Comparison of ENCODE assay signal across 18 cellular contexts in genomic region chr6:134375199-134375598, GRCh38.
"Had no signal": no experiment of that assay in that cellular context is flagged by ENCODE, and none has a peak within 500 bp of the region (broad histone marks: within the 10 kb centered on the region; RNA-seq: fewer than 3 reads in every experiment).

No MANE protein-coding gene starts in this region.

- H3K27me3 Mint-ChIP-seq: activated CD4-positive, alpha-beta memory T cell treated with anti-CD3 and anti-CD28 coated beads for 36 hours; activated CD4-positive, alpha-beta T cell treated with anti-CD3 and anti-CD28 coated beads for 36 hours; activated naive CD8-positive, alpha-beta T cell; activated T-cell treated with anti-CD3 and anti-CD28 coated beads, Interleukin-2, amount 50 U/mL, for 24 hours; progenitor cell of endocrine pancreas; stimulated activated naive CD8-positive, alpha-beta T cell treated with anti-CD3 and anti-CD28 coated beads, Interleukin-15, Interleukin-2, amounts not matched to agents 100 ng/mL and 50 ng/mL, for 24 hours had no signal

- ATAC-seq: activated CD4-positive, alpha-beta T cell treated with anti-CD3 and anti-CD28 coated beads for 36 hours; natural killer cell treated with Interleukin-12 subunit alpha and Interleukin-12 subunit beta and Interleukin-15 and Interleukin-18, amount 100 ng/mL, for 72 hours had no signal

- H3K4me3 ChIP-seq: suprapubic skin had no signal

- H3K27ac Mint-ChIP-seq: activated CD4-positive, alpha-beta memory T cell treated with anti-CD3 and anti-CD28 coated beads for 36 hours; activated CD4-positive, alpha-beta T cell treated with anti-CD3 and anti-CD28 coated beads for 36 hours; activated T-cell treated with anti-CD3 and anti-CD28 coated beads, Interleukin-2, amount 50 U/mL, for 24 hours; progenitor cell of endocrine pancreas; stimulated activated naive CD8-positive, alpha-beta T cell treated with anti-CD3 and anti-CD28 coated beads, Interleukin-15, Interleukin-2, amounts not matched to agents 100 ng/mL and 50 ng/mL, for 24 hours; type B pancreatic cell had no signal

- H3K27ac ChIP-seq: suprapubic skin had no signal

- H3K27me3 ChIP-seq: suprapubic skin had no signal

- H3K9me3 Mint-ChIP-seq: activated CD4-positive, alpha-beta memory T cell treated with anti-CD3 and anti-CD28 coated beads for 36 hours; activated T-cell treated with anti-CD3 and anti-CD28 coated beads, Interleukin-2, amount 50 U/mL, for 24 hours; natural killer cell treated with Interleukin-12 subunit alpha and Interleukin-12 subunit beta and Interleukin-15 and Interleukin-18, amount 100 ng/mL, for 72 hours; stimulated activated naive CD8-positive, alpha-beta T cell treated with anti-CD3 and anti-CD28 coated beads, Interleukin-15, Interleukin-2, amounts not matched to agents 100 ng/mL and 50 ng/mL, for 24 hours; T-helper 1 cell treated with Interleukin-12 subunit alpha and Interleukin-12 subunit beta and Interleukin-4 antibody, amounts not matched to agents 30 μg/mL and 1 μg/mL, for 36 hours had no signal

- H3K9me3 ChIP-seq: suprapubic skin had no signal

- DNase-seq: activated CD4-positive, alpha-beta memory T cell treated with anti-CD3 and anti-CD28 coated beads for 36 hours; activated CD4-positive, alpha-beta T cell treated with anti-CD3 and anti-CD28 coated beads for 36 hours; activated effector memory CD4-positive, alpha-beta T cell treated with anti-CD3 and anti-CD28 coated beads, Interleukin-2, amount 50 U/mL, for 16 hours; activated T-cell treated with anti-CD3 and anti-CD28 coated beads, Interleukin-2, amount 50 U/mL, for 24 hours; amniotic stem cell; cortex of kidney; effector CD8-positive, alpha-beta T cell; hypothalamus; occipital lobe; stimulated activated CD4-positive, alpha-beta T cell treated with anti-CD3 and anti-CD28 coated beads, Interleukin-4, amount 100 ng/mL, for 4 hours; stimulated activated CD8-positive, alpha-beta memory T cell treated with anti-CD3 and anti-CD28 coated beads, Interleukin-4, amount 100 ng/mL, for 48 hours had no signal

- H3K36me3 ChIP-seq: suprapubic skin had no signal

- H3K36me3 Mint-ChIP-seq: activated CD4-positive, alpha-beta memory T cell treated with anti-CD3 and anti-CD28 coated beads for 36 hours; natural killer cell treated with Interleukin-12 subunit alpha and Interleukin-12 subunit beta and Interleukin-15 and Interleukin-18, amount 100 ng/mL, for 72 hours; type B pancreatic cell had no signal

- H3K4me3 Mint-ChIP-seq: activated CD4-positive, alpha-beta memory T cell treated with anti-CD3 and anti-CD28 coated beads for 36 hours; activated CD4-positive, alpha-beta T cell treated with anti-CD3 and anti-CD28 coated beads for 36 hours; activated naive CD8-positive, alpha-beta T cell; activated T-cell treated with anti-CD3 and anti-CD28 coated beads, Interleukin-2, amount 50 U/mL, for 24 hours; natural killer cell treated with Interleukin-12 subunit alpha and Interleukin-12 subunit beta and Interleukin-15 and Interleukin-18, amount 100 ng/mL, for 72 hours; stimulated activated naive CD8-positive, alpha-beta T cell treated with anti-CD3 and anti-CD28 coated beads, Interleukin-15, Interleukin-2, amounts not matched to agents 100 ng/mL and 50 ng/mL, for 24 hours; T-helper 1 cell treated with Interleukin-12 subunit alpha and Interleukin-12 subunit beta and Interleukin-4 antibody, amounts not matched to agents 30 μg/mL and 1 μg/mL, for 36 hours; type B pancreatic cell had no signal
